1 cellular context compared by ENCODE assay signal in genomic region chr17:50268632-50269287, GRCh38.
TF ChIP-seq lines count a peak whose summit lies in the region.

No MANE protein-coding gene starts in this region.

TF ChIP-seq in endothelial cell of umbilical vein, 7 proteins besides CTCF, POLR2A, EP300 and RAD21:
- TF ChIP-seq FOS (IDR thresholded peaks at IDR 0.05; ENCODE audit: borderline replicate concordance, insufficient read depth, low read length): no peak
- TF ChIP-seq, protein P1, sequence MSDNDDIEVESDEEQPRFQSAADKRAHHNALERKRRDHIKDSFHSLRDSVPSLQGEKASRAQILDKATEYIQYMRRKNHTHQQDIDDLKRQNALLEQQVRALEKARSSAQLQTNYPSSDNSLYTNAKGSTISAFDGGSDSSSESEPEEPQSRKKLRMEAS (IDR thresholded peaks at IDR 0.05; ENCODE audit: insufficient read depth, insufficient read length): no peak
- no peak for TF ChIP-seq JUN (IDR thresholded peaks at IDR 0.05; ENCODE audit: borderline replicate concordance, insufficient read depth, insufficient read length, low read depth)
- no peak for TF ChIP-seq EZH2 (IDR thresholded peaks at IDR 0.05; ENCODE audit: borderline replicate concordance, low read depth, low read length, severe bottlenecking)
- no peak for TF ChIP-seq MYC (IDR thresholded peaks at IDR 0.05; ENCODE audit: low read depth, low read length)
- TF ChIP-seq GATA2 (IDR thresholded peaks at IDR 0.05; ENCODE audit: insufficient read depth, insufficient read length, low read depth, low read length): no peak
- no peak for TF ChIP-seq POLR2AphosphoS5 (IDR thresholded peaks at IDR 0.05; ENCODE audit: insufficient read depth, low read depth, low read length)
